ENCODE assay signal across 15 cellular contexts in the genomic region with DNA sequence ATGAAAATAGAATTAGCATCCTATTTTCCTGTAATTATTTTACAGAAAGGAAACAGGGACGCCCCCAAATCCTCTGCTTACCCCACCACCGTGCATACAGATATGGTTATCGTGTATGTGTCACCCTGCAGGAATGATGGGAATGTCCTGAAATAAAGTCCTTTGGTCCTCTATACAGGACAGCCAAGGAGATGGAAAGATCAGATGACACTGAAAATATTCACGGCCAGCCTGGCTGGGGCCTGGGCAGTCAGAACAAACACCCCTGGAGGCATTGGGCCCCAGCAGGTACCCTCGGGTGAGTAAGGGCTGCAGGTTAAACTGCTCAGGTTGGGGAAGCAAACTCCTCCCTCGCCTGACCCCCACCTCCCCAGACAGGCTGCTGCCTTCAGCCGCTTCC.
A peak's percentile ranks its signal among the peaks of the same experiment; 100 is the strongest.
DNase-seq lines count a peak whose midpoint lies in the region; ATAC-seq and TF ChIP-seq lines count a peak whose summit lies in the region.
"Had no signal": no experiment of that assay in that cellular context is flagged by ENCODE, and none has a peak within 500 bp of the region (broad histone marks: within the 10 kb centered on the region; RNA-seq: fewer than 3 reads in every experiment).

No MANE protein-coding gene starts in this region.

- no CpG with 5 or more reads among the region's 7 CpGs for WGBS in trophoblast cell (ENCODE audit: extremely low coverage, insufficient coverage, insufficient read length)
- 34% methylated on average over 7 of the region's 7 CpGs for WGBS in body of pancreas, 2 donors

- H3K27ac ChIP-seq in trophoblast cell (ENCODE audit: low read depth, low read length) (no peak overlapping the region), body of pancreas (no peak overlapping the region)
- H3K27ac ChIP-seq: SK-N-MC, thoracic aorta had no signal

- no peaks in the 10 kb centered on the region for H3K36me3 ChIP-seq in NT2/D1 (ENCODE audit: insufficient read depth, insufficient read length, low read length)
- H3K36me3 ChIP-seq in trophoblast cell (ENCODE audit: control insufficient read depth in 1 of 2, insufficient read depth in 2 of 2, low read length in 2 of 2): no peaks in the 10 kb centered on the region
- no peaks in the 10 kb centered on the region for H3K36me3 ChIP-seq in body of pancreas (replicated peaks in 1 of 2; ENCODE audit: insufficient read depth in 1 of 2, low read depth in 2 of 2)
- H3K36me3 ChIP-seq: thoracic aorta had no signal

- no peak overlapping the region for H4K8ac ChIP-seq in trophoblast cell (ENCODE audit: low read depth, low read length)

- H3K4me3 Mint-ChIP-seq in effector memory CD8-positive, alpha-beta T cell: no peak overlapping the region
- H3K4me3 Mint-ChIP-seq: CD14-positive monocyte, naive B cell had no signal

- no peak overlapping the region for H2AK5ac ChIP-seq in trophoblast cell (ENCODE audit: low read length)

- H3K27me3 ChIP-seq in NT2/D1 (ENCODE audit: insufficient read depth, insufficient read length) (no peaks in the 10 kb centered on the region), trophoblast cell (ENCODE audit: insufficient read depth, low read length) (no peaks in the 10 kb centered on the region), body of pancreas (no peaks in the 10 kb centered on the region)

- no peaks in the 10 kb centered on the region for H3K36me3 Mint-ChIP-seq in effector memory CD8-positive, alpha-beta T cell (ENCODE audit: insufficient read depth)
- H3K36me3 Mint-ChIP-seq: CD14-positive monocyte, naive B cell had no signal

- no peak overlapping the region for H4K12ac ChIP-seq in trophoblast cell (ENCODE audit: low read depth, low read length)

- H3K27me3 Mint-ChIP-seq in effector memory CD8-positive, alpha-beta T cell: peaks cover 0 to 6% of the 10 kb centered on the region in 2 donors

- no peak overlapping the region for H2BK12ac ChIP-seq in trophoblast cell (ENCODE audit: low read length)

- H2BK120ac ChIP-seq in trophoblast cell (ENCODE audit: insufficient read depth, low read length, poor library complexity): no peak overlapping the region

- TF ChIP-seq CTCF in body of pancreas (IDR thresholded peaks at IDR 0.05): no peak

- H3K79me1 ChIP-seq in trophoblast cell (ENCODE audit: low read length): peaks cover 8% of the 10 kb centered on the region

- no peak overlapping the region for H3K18ac ChIP-seq in trophoblast cell (ENCODE audit: low read length)

- H2BK5ac ChIP-seq in trophoblast cell (ENCODE audit: low read depth, low read length, poor library complexity): no peak overlapping the region

- H3K14ac ChIP-seq in trophoblast cell (ENCODE audit: low read length): no peak overlapping the region

- H3K4me2 ChIP-seq in trophoblast cell (ENCODE audit: low read length): peak overlapping the region; percentile 20

- H4K91ac ChIP-seq in trophoblast cell (ENCODE audit: low read depth, low read length): peak overlapping the region; percentile 41

- intact Hi-C loops in body of pancreas (cut with DNase I): no loop called here

- DNase-seq in Daoy (ENCODE audit: low read depth): peak; percentile 72
- DNase-seq in NT2/D1 (ENCODE audit: low read depth, low spot score): no peak
- peak; percentile 27 for DNase-seq in fibroblast of gingiva (ENCODE audit: low read depth)
- DNase-seq in trophoblast cell: peak; percentile 52 to 55
- no peak for DNase-seq in effector memory CD8-positive, alpha-beta T cell
- DNase-seq in body of pancreas: no peak
- DNase-seq: activated effector memory CD4-positive, alpha-beta T cell treated with anti-CD3 and anti-CD28 coated beads, Interleukin-2, amount 50 U/mL, for 16 hours; effector memory CD4-positive, alpha-beta T cell; naive B cell; NCI-H187 treated with DMSO at 0.1 percent for 48 hours had no signal

- no peaks in the 10 kb centered on the region for H3K4me1 Mint-ChIP-seq in effector memory CD8-positive, alpha-beta T cell (ENCODE audit: low read depth in 2 of 2)
- H3K4me1 Mint-ChIP-seq: CD14-positive monocyte, naive B cell had no signal

- H3K23ac ChIP-seq in trophoblast cell (ENCODE audit: low read length): no peak overlapping the region

- peaks cover 4% of the 10 kb centered on the region for H3K79me2 ChIP-seq in trophoblast cell (ENCODE audit: control insufficient read depth, insufficient read depth, low read length, poor library complexity)

- H2AFZ ChIP-seq in trophoblast cell (ENCODE audit: insufficient read depth, low read length, poor library complexity): no peak overlapping the region

- TF ChIP-seq POLR2A in body of pancreas (IDR thresholded peaks at IDR 0.05): no peak

- H3K27ac Mint-ChIP-seq in effector memory CD8-positive, alpha-beta T cell: no peak overlapping the region
- H3K27ac Mint-ChIP-seq: CD14-positive monocyte, naive B cell had no signal

- H3K4me1 ChIP-seq in NT2/D1 (ENCODE audit: insufficient read depth, insufficient read length) (peaks cover 9% of the 10 kb centered on the region), trophoblast cell (ENCODE audit: control insufficient read depth in 1 of 2, insufficient read depth in 2 of 2, low read length in 2 of 2) (peaks cover 12 to 13% of the 10 kb centered on the region in 2 experiments), body of pancreas (no peaks in the 10 kb centered on the region)

- peak overlapping the region; percentile 3 for H3K4me3 ChIP-seq in NT2/D1 (ENCODE audit: insufficient read length, low read depth)
- no peak overlapping the region for H3K4me3 ChIP-seq in trophoblast cell (ENCODE audit: low read depth, low read length)
- H3K4me3 ChIP-seq in body of pancreas: no peak overlapping the region
- H3K4me3 ChIP-seq: SK-N-MC, thoracic aorta had no signal

- no peak for ATAC-seq in effector memory CD8-positive, alpha-beta T cell (replicated peaks)
- no peak for ATAC-seq in body of pancreas
- ATAC-seq in GM19455 (IDR thresholded peaks at IDR 0.05; ENCODE audit: unreplicated experiment): no peak
- ATAC-seq in GM18520 (IDR thresholded peaks at IDR 0.05; ENCODE audit: unreplicated experiment): no peak

- H3K9me3 ChIP-seq in NT2/D1 (ENCODE audit: insufficient read depth, low read length) (no peaks in the 10 kb centered on the region), trophoblast cell (ENCODE audit: insufficient read depth, low read depth, low read length) (peaks cover 3% of the 10 kb centered on the region), body of pancreas (no peaks in the 10 kb centered on the region)
- H3K9me3 ChIP-seq: thoracic aorta had no signal

- H3K4ac ChIP-seq in trophoblast cell (ENCODE audit: low read depth, low read length): no peak overlapping the region

- no peaks in the 10 kb centered on the region for H3K9me3 Mint-ChIP-seq in effector memory CD8-positive, alpha-beta T cell

- H3K9ac ChIP-seq in NT2/D1 (ENCODE audit: insufficient read length, low read depth): no peak overlapping the region
- H3K9ac ChIP-seq in trophoblast cell (ENCODE audit: low read length): no peak overlapping the region

Comparison
In these comparisons a context has a peak if more than half of its experiments do, and no peak if none do; other contexts are left out.
1. DNase-seq: peak in Daoy (single experiment), fibroblast of gingiva (single experiment) and trophoblast cell (2 of 2); none in NT2/D1 (single experiment), effector memory CD8-positive, alpha-beta T cell (0 of 3) and body of pancreas (0 of 4).